8 cellular contexts compared by ENCODE assay signal in genomic region chr17:34420254-34420766, GRCh38. TPM values are rescaled to one million over a fixed set of nuclear protein-coding genes. Genes with fewer than 3 reads are reported as not detected.
A peak's percentile ranks its signal among the peaks of the same experiment; 100 is the strongest.
DNase-seq lines count a peak whose midpoint lies in the region; ATAC-seq lines count a peak whose summit lies in the region.

No MANE protein-coding gene starts in this region.

- DNase-seq in AG08395 (ENCODE audit: low spot score) (peak; percentile 78), H4 (ENCODE audit: low spot score) (peak; percentile 46), NCI-H69 (lab: John Stamatoyannopoulos, UW) (peak; percentile 66), middle frontal gyrus (ENCODE audit: extremely low spot score, low spot score) (peak; percentile 50)
- DNase-seq in activated CD4-positive, alpha-beta memory T cell treated with anti-CD3 and anti-CD28 coated beads, Interleukin-2, amount 10 ng/mL, durations not matched to agents 7 days and 5 days, result peak; percentile 69
- DNase-seq in effector CD8-positive, alpha-beta T cell (lab: John Stamatoyannopoulos, UW), result peak; percentile 41
- DNase-seq in stimulated activated CD8-positive, alpha-beta memory T cell treated with anti-CD3 and anti-CD28 coated beads, Interleukin-4, amount 100 ng/mL, for 1 hour (ENCODE audit: low read depth in 2 of 2, low spot score in 1 of 2), result peak; percentile 28 to 54

- H3K27me3 Mint-ChIP-seq in activated CD4-positive, alpha-beta memory T cell treated with anti-CD3 and anti-CD28 coated beads, Interleukin-2, amount 10 ng/mL, durations not matched to agents 7 days and 5 days, result peaks cover 49% of the 10 kb centered on the region

- peaks cover 3% of the 10 kb centered on the region for H3K4me1 Mint-ChIP-seq in activated CD4-positive, alpha-beta memory T cell treated with anti-CD3 and anti-CD28 coated beads, Interleukin-2, amount 10 ng/mL, durations not matched to agents 7 days and 5 days

- H3K27ac Mint-ChIP-seq in activated CD4-positive, alpha-beta memory T cell treated with anti-CD3 and anti-CD28 coated beads, Interleukin-2, amount 10 ng/mL, durations not matched to agents 7 days and 5 days, result no peak overlapping the region

- no peaks in the 10 kb centered on the region for H3K36me3 Mint-ChIP-seq in activated CD4-positive, alpha-beta memory T cell treated with anti-CD3 and anti-CD28 coated beads, Interleukin-2, amount 10 ng/mL, durations not matched to agents 7 days and 5 days (ENCODE audit: low read depth)

- ATAC-seq in GM21390 (IDR thresholded peaks at IDR 0.05; ENCODE audit: unreplicated experiment), result no peak

- CTCF ChIA-PET in activated CD4-positive, alpha-beta memory T cell treated with anti-CD3 and anti-CD28 coated beads, Interleukin-2, amount 10 ng/mL, durations not matched to agents 7 days and 5 days (lab: Charles Lee), result interaction anchor here (0.5 to 2.5 kb wide), 16 partner anchors 9 to 1411 kb away, joined by 3 to 10 read pairs (median 4); no protein-coding TSS in a partner anchor

- no peaks in the 10 kb centered on the region for H3K9me3 Mint-ChIP-seq in activated CD4-positive, alpha-beta memory T cell treated with anti-CD3 and anti-CD28 coated beads, Interleukin-2, amount 10 ng/mL, durations not matched to agents 7 days and 5 days

- no peak overlapping the region for H3K4me3 Mint-ChIP-seq in activated CD4-positive, alpha-beta memory T cell treated with anti-CD3 and anti-CD28 coated beads, Interleukin-2, amount 10 ng/mL, durations not matched to agents 7 days and 5 days

- POLR2A ChIA-PET in activated CD4-positive, alpha-beta memory T cell treated with anti-CD3 and anti-CD28 coated beads, Interleukin-2, amount 10 ng/mL, durations not matched to agents 7 days and 5 days (lab: Charles Lee), result no interaction called here

RNA-seq across cellular contexts. Expression of gene CCL1, which starts 57.3 kb away (rescaled TPM):
- total RNA-seq in H4 (2014; rRNA removed; shearing (Covaris generic)), result not detected in 2 replicates
- total RNA-seq in activated CD4-positive, alpha-beta memory T cell treated with anti-CD3 and anti-CD28 coated beads, Interleukin-2, amount 10 ng/mL, durations not matched to agents 7 days and 5 days, result 1 to 10 TPM; 4.8 to 6.8 TPM
